In genomic region chr2:61905372-61906186, GRCh38 we compare ENCODE assay signal across 8 cellular contexts. TPM values are rescaled to one million over a fixed set of nuclear protein-coding genes. Genes with fewer than 3 reads are reported as not detected.
DNase-seq lines count a peak whose midpoint lies in the region; ATAC-seq and TF ChIP-seq lines count a peak whose summit lies in the region.

Gene COMMD1, plus strand, starts transcription at chr2:61905674. Its CDS starts 5 bp downstream, at chr2:61905679.

- H3K4me1 ChIP-seq in right lobe of liver, result peaks cover 0 to 23% (median 0%) of the 10 kb centered on the region in 4 donors

- H3K27ac ChIP-seq in right lobe of liver, result peak within 1 kb of the TSS; percentile 11 to 42 (median 30)

- peaks cover 8% of the 10 kb centered on the region for H3K36me3 Mint-ChIP-seq in dendritic cell treated with granulocyte-macrophage colony-stimulating factor and Interleukin-4, amounts not matched to agents 40 ng/mL and 50 ng/mL, for 4 days (ENCODE audit: low read depth)

- TF ChIP-seq POLR2A in right lobe of liver (IDR thresholded peaks at IDR 0.05), result peak; percentile 82

- intact Hi-C loops in dendritic cell treated with granulocyte-macrophage colony-stimulating factor and Interleukin-4, amounts not matched to agents 40 ng/mL and 50 ng/mL, for 4 days (cut with micrococcal nuclease), result loop anchor here (5.0 to 10.0 kb wide), 3 partner anchors 289 to 802 kb away; partner anchors contain the start of genes B3GNT2, EHBP1 and XPO1
- intact Hi-C loops in right lobe of liver (cut with DNase I), result no loop called here

- no peaks in the 10 kb centered on the region for H3K36me3 ChIP-seq in right lobe of liver

- no peaks in the 10 kb centered on the region for H3K9me3 ChIP-seq in right lobe of liver

- peak within 1 kb of the TSS; percentile 68 to 77 (median 76) for H3K4me3 ChIP-seq in right lobe of liver

- no peaks in the 10 kb centered on the region for H3K27me3 ChIP-seq in right lobe of liver

- TF ChIP-seq CTCF in right lobe of liver (IDR thresholded peaks at IDR 0.05), result no peak

- H3K4me3 Mint-ChIP-seq in dendritic cell treated with granulocyte-macrophage colony-stimulating factor and Interleukin-4, amounts not matched to agents 40 ng/mL and 50 ng/mL, for 4 days, result peak within 1 kb of the TSS; percentile 100

- ATAC-seq in GM19035 (IDR thresholded peaks at IDR 0.05; ENCODE audit: unreplicated experiment) (peak; percentile 99), HG03280 (IDR thresholded peaks at IDR 0.05; ENCODE audit: unreplicated experiment) (peak; percentile 98), right lobe of liver (peak; percentile 98 to 99 (median 99))

- no peaks in the 10 kb centered on the region for H3K9me3 Mint-ChIP-seq in dendritic cell treated with granulocyte-macrophage colony-stimulating factor and Interleukin-4, amounts not matched to agents 40 ng/mL and 50 ng/mL, for 4 days

- H3K4me1 Mint-ChIP-seq in dendritic cell treated with granulocyte-macrophage colony-stimulating factor and Interleukin-4, amounts not matched to agents 40 ng/mL and 50 ng/mL, for 4 days (ENCODE audit: low read depth), result peaks cover 7% of the 10 kb centered on the region

- DNase-seq in Ammon's horn (ENCODE audit: low spot score) (peak; percentile 93), NCI-H748 (lab: John Stamatoyannopoulos, UW; ENCODE audit: unreplicated experiment) (peak; percentile 68), right lobe of liver (peak; percentile 88 to 92 (median 91))
- peak; percentile 75 for DNase-seq in activated CD4-positive, alpha-beta T cell treated with anti-CD3 and anti-CD28 coated beads, Interleukin-2, amount 50 U/mL, for 4 hours
- peak; percentile 76 to 80 for DNase-seq in stimulated activated CD4-positive, alpha-beta T cell treated with anti-CD3 and anti-CD28 coated beads, Interleukin-4, amount 100 ng/mL, for 4 hours

- 3% methylated on average over 11 of the region's 33 CpGs for WGBS in right lobe of liver (ENCODE audit: insufficient coverage, low coverage, low lambda C conversion rate, missing lambda C conversion rate)

- H3K27me3 Mint-ChIP-seq in dendritic cell treated with granulocyte-macrophage colony-stimulating factor and Interleukin-4, amounts not matched to agents 40 ng/mL and 50 ng/mL, for 4 days, result no peaks in the 10 kb centered on the region

- H3K27ac Mint-ChIP-seq in dendritic cell treated with granulocyte-macrophage colony-stimulating factor and Interleukin-4, amounts not matched to agents 40 ng/mL and 50 ng/mL, for 4 days, result peak within 1 kb of the TSS; percentile 94

RNA-seq across cellular contexts. Expression of gene COMMD1, which starts in this region (rescaled TPM):
- total RNA-seq in right lobe of liver, result 10 to 100 TPM; 17.2 to 21.6 (median 18.7) TPM

Comparison
In these comparisons a context has a peak if more than half of its experiments do, and no peak if none do; other contexts are left out.
1. Peak in every context shown above with its lines: DNase-seq, ATAC-seq, H3K4me3 ChIP-seq and H3K27ac ChIP-seq.